28 cellular contexts compared by ENCODE assay signal in genomic region chr2:109674894-109675534, GRCh38.
DNase-seq lines count a peak whose midpoint lies in the region; TF ChIP-seq lines count a peak whose summit lies in the region.
"Had no signal": no experiment of that assay in that cellular context is flagged by ENCODE, and none has a peak within 500 bp of the region (broad histone marks: within the 10 kb centered on the region; RNA-seq: fewer than 3 reads in every experiment).

No MANE protein-coding gene starts in this region.

- H3K4me1 ChIP-seq in esophagus (ENCODE audit: control insufficient read depth in 2 of 2, insufficient read depth in 2 of 2, low read length in 1 of 2) (peaks cover 0 to 8% of the 10 kb centered on the region in 2 donors), vagina (peaks cover 7% of the 10 kb centered on the region)
- H3K4me1 ChIP-seq: psoas muscle had no signal

- DNase-seq in NCI-H345 (lab: John Stamatoyannopoulos, UW) (peak; percentile 1), NCI-H345 treated with DMSO at 0.1 percent for 48 hours (lab: John Stamatoyannopoulos, UW; ENCODE audit: unreplicated experiment) (no peak), mucosa of gallbladder (ENCODE audit: low spot score) (peak; percentile 69), vagina (ENCODE audit: extremely low spot score in 2 of 2) (no peak), KG1 (lab: John Stamatoyannopoulos, UW) (no peak), NAMALWA (ENCODE audit: low spot score) (no peak), CD14-positive monocyte (ENCODE audit: low spot score) (no peak)
- DNase-seq: activated CD4-positive, alpha-beta memory T cell treated with anti-CD3 and anti-CD28 coated beads, Interleukin-2, amount 10 ng/mL, durations not matched to agents 7 days and 5 days; activated CD8-positive, alpha-beta memory T cell treated with anti-CD3 and anti-CD28 coated beads, Interleukin-2, amount 50 U/mL, for 48 hours; amygdala; brain microvascular endothelial cell; GOT3; immature natural killer cell; left ventricle myocardium inferior; mesendoderm; naive B cell; NCI-H1105 treated with DMSO at 0.1 percent for 48 hours; NCI-H187 treated with DMSO at 0.1 percent for 48 hours; NCI-H226; NCI-H748 treated with DMSO at 0.1 percent for 48 hours; nucleus accumbens; psoas muscle; stimulated activated CD4-positive, alpha-beta T cell treated with anti-CD3 and anti-CD28 coated beads, Interleukin-4, amount 100 ng/mL, for 24 hours; trophoblast cell had no signal

- H3K9me3 ChIP-seq in esophagus (ENCODE audit: control insufficient read depth in 2 of 2, insufficient read depth in 1 of 2, low read depth in 1 of 2, low read length in 1 of 2) (no peaks in the 10 kb centered on the region), vagina (no peaks in the 10 kb centered on the region)
- H3K9me3 ChIP-seq: left ventricle myocardium inferior, psoas muscle, sigmoid colon had no signal

- no peak for TF ChIP-seq POLR2A in vagina (IDR thresholded peaks at IDR 0.05)

- WGBS in esophagus, 2 donors = 46 to 48% methylated on average over 8 of the region's 8 CpGs

- H3K4me3 ChIP-seq in esophagus (ENCODE audit: low read depth in 1 of 2, low read length in 2 of 2) (no peak overlapping the region), vagina (no peak overlapping the region)
- H3K4me3 ChIP-seq: left ventricle myocardium inferior, psoas muscle, sigmoid colon had no signal

- no peaks in the 10 kb centered on the region for H3K36me3 ChIP-seq in esophagus (ENCODE audit: control insufficient read depth in 2 of 2, insufficient read depth in 2 of 2, low read length in 1 of 2)
- no peaks in the 10 kb centered on the region for H3K36me3 ChIP-seq in vagina
- H3K36me3 ChIP-seq: brain microvascular endothelial cell, left ventricle myocardium inferior, sigmoid colon had no signal

- H3K27me3 Mint-ChIP-seq in CD14-positive monocyte (ENCODE audit: low read depth in 3 of 3) = peaks cover 3 to 9% (median 3%) of the 10 kb centered on the region in 3 donors

- H3K4me3 Mint-ChIP-seq in CD14-positive monocyte = no peak overlapping the region
- H3K4me3 Mint-ChIP-seq: activated CD4-positive, alpha-beta memory T cell treated with anti-CD3 and anti-CD28 coated beads, Interleukin-2, amount 10 ng/mL, durations not matched to agents 7 days and 5 days; activated T-helper 17 cell treated with anti-CD3 and anti-CD28 coated beads, Interleukin-2, amount 50 U/mL, for 72 hours; immature natural killer cell; naive B cell had no signal

- H3K27ac ChIP-seq in esophagus (ENCODE audit: low read depth in 2 of 2, low read length in 1 of 2) = peak overlapping the region; percentile 92 to 95
- peak overlapping the region; percentile 2 for H3K27ac ChIP-seq in vagina
- H3K27ac ChIP-seq: brain microvascular endothelial cell, left ventricle myocardium inferior, psoas muscle, sigmoid colon had no signal

- no peaks in the 10 kb centered on the region for H3K36me3 Mint-ChIP-seq in CD14-positive monocyte
- H3K36me3 Mint-ChIP-seq: activated naive CD4-positive, alpha-beta T cell treated with anti-CD3 and anti-CD28 coated beads, Interleukin-2, amount 50 U/mL, for 72 hours; immature natural killer cell; naive B cell had no signal

- no peak overlapping the region for H3K27ac Mint-ChIP-seq in CD14-positive monocyte
- H3K27ac Mint-ChIP-seq: activated CD4-positive, alpha-beta memory T cell treated with anti-CD3 and anti-CD28 coated beads, Interleukin-2, amount 10 ng/mL, durations not matched to agents 7 days and 5 days; activated naive CD4-positive, alpha-beta T cell treated with anti-CD3 and anti-CD28 coated beads, Interleukin-2, amount 50 U/mL, for 72 hours; activated T-helper 17 cell treated with anti-CD3 and anti-CD28 coated beads, Interleukin-2, amount 50 U/mL, for 72 hours; immature natural killer cell; naive B cell had no signal

- H3K9me3 Mint-ChIP-seq in CD14-positive monocyte = peaks cover 0 to 4% (median 2%) of the 10 kb centered on the region in 7 donors
- H3K9me3 Mint-ChIP-seq: activated CD4-positive, alpha-beta memory T cell treated with anti-CD3 and anti-CD28 coated beads, Interleukin-2, amount 10 ng/mL, durations not matched to agents 7 days and 5 days; activated naive CD4-positive, alpha-beta T cell treated with anti-CD3 and anti-CD28 coated beads, Interleukin-2, amount 50 U/mL, for 72 hours; activated T-helper 17 cell treated with anti-CD3 and anti-CD28 coated beads, Interleukin-2, amount 50 U/mL, for 72 hours; immature natural killer cell had no signal

- no peaks in the 10 kb centered on the region for H3K4me1 Mint-ChIP-seq in CD14-positive monocyte
- H3K4me1 Mint-ChIP-seq: activated CD4-positive, alpha-beta memory T cell treated with anti-CD3 and anti-CD28 coated beads, Interleukin-2, amount 10 ng/mL, durations not matched to agents 7 days and 5 days; activated T-helper 17 cell treated with anti-CD3 and anti-CD28 coated beads, Interleukin-2, amount 50 U/mL, for 72 hours; immature natural killer cell; naive B cell had no signal

- TF ChIP-seq CTCF in vagina (IDR thresholded peaks at IDR 0.05) (no peak), CD14-positive monocyte (IDR thresholded peaks at IDR 0.05) (no peak)

- intact Hi-C loops in vagina (cut with DNase I) = no loop called here
- intact Hi-C loops in CD14-positive monocyte (cut with micrococcal nuclease) = no loop called here

- H3K27me3 ChIP-seq in esophagus (ENCODE audit: control insufficient read depth in 1 of 2, insufficient read depth in 2 of 2, low read length in 2 of 2) (no peaks in the 10 kb centered on the region), vagina (no peaks in the 10 kb centered on the region)
- H3K27me3 ChIP-seq: sigmoid colon had no signal

Comparison
In these comparisons a context has a peak if more than half of its experiments do, and no peak if none do; other contexts are left out.
1. DNase-seq: peak in NCI-H345 (single experiment) and mucosa of gallbladder (single experiment); none in NCI-H345 treated with DMSO at 0.1 percent for 48 hours (single experiment), vagina (0 of 2), KG1 (single experiment), NAMALWA (single experiment) and CD14-positive monocyte (single experiment).